Comparison of ENCODE assay signal across 15 cellular contexts in the genomic region with DNA sequence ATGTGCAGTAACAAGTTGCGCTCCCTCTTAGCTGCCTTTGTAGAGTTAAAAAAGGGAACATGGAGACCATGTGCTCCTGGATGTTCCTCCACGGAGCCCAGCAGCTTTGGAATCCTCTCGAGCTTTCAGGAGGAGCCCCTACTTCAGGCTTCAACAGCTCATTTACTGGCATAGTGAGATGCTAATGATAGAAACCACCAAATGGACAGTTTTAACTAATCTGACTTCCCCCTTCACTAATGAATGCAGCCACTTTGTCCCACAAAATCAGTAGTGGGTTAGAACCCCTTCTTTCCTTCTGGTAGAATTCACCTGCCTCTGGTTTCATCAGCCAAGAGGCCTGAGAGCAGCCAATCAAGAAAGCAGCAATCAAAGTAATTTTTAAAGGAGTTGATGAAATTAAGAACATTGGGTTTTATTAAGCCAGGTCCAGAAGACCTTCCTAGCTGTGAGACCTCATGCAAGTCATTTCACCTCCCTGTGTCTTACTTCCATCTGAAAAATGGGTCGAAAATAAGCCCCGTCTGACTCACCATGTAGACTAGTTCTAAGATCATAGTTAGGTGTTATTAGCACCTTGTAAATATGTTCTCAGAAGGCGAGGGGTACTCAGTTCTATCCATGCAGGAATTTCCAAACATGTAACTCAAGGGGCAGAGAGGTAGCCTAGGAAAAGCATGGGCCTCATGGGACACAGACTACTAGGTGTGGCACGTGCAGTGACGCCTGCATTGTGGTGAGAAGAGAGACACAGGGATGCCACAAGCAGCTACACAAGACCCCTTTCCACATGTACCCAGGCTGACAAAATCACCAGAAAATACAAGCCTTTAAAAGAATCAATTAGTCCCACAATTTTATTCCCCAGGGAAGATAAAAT.
DNase-seq lines count a peak whose midpoint lies in the region; ATAC-seq lines count a peak whose summit lies in the region.
"Had no signal": no experiment of that assay in that cellular context is flagged by ENCODE, and none has a peak within 500 bp of the region (broad histone marks: within the 10 kb centered on the region; RNA-seq: fewer than 3 reads in every experiment).

No MANE protein-coding gene starts in this region.

- no peak for DNase-seq in CD4-positive, alpha-beta memory T cell
- DNase-seq in activated CD4-positive, alpha-beta T cell treated with anti-CD3 and anti-CD28 coated beads, Interleukin-2, amount 50 U/mL, for 1 hour = peak; percentile 14
- DNase-seq in left lobe of liver (ENCODE audit: low spot score) (no peak), H4 (ENCODE audit: low spot score) (no peak)
- DNase-seq: amygdala, erythroblast, GOT3, head of caudate nucleus, left cardiac atrium, MV-4-11 had no signal

- peaks cover 49% of the 10 kb centered on the region for H3K4me1 ChIP-seq in CD4-positive, alpha-beta memory T cell (ENCODE audit: insufficient read depth, low read length)

- no peaks in the 10 kb centered on the region for H3K27me3 ChIP-seq in CD4-positive, alpha-beta memory T cell (ENCODE audit: insufficient read depth, low read length)

- H3K4me3 ChIP-seq in CD4-positive, alpha-beta memory T cell (ENCODE audit: low read length in 2 of 2) = peak overlapping the region in 1 of 2 donors; percentile 16

- no peaks in the 10 kb centered on the region for H3K9me3 ChIP-seq in CD4-positive, alpha-beta memory T cell (ENCODE audit: control insufficient read depth in 1 of 2, low read length in 2 of 2)

- POLR2A ChIA-PET in CD4-positive, alpha-beta memory T cell (lab: Charles Lee; ENCODE audit: partially characterized antibody) = interaction anchor here (1.0 to 3.3 kb wide), 15 partner anchors 12 to 235 kb away, joined by 3 to 23 read pairs (median 7); a partner anchor contains a TSS

- no peaks in the 10 kb centered on the region for H3K27me3 Mint-ChIP-seq in CD4-positive, alpha-beta memory T cell

- H3K4me1 Mint-ChIP-seq in CD4-positive, alpha-beta memory T cell = peaks cover 50 to 61% (median 56%) of the 10 kb centered on the region in 4 donors

- H3K9me3 Mint-ChIP-seq in CD4-positive, alpha-beta memory T cell = peaks cover 0 to 2% (median 0%) of the 10 kb centered on the region in 8 donors

- no peaks in the 10 kb centered on the region for H3K36me3 ChIP-seq in CD4-positive, alpha-beta memory T cell (ENCODE audit: insufficient read depth, low read length)

- CTCF ChIA-PET in CD4-positive, alpha-beta memory T cell (lab: Charles Lee; ENCODE audit: partially characterized antibody) = interaction anchor here (0.9 to 5.2 kb wide), 22 partner anchors 10 to 980 kb away, joined by 3 to 40 read pairs (median 4); a partner anchor contains a TSS

- H3K27ac Mint-ChIP-seq in CD4-positive, alpha-beta memory T cell = peak overlapping the region; percentile 85 to 98 (median 91)

- peak overlapping the region; percentile 46 for H3K27ac ChIP-seq in CD4-positive, alpha-beta memory T cell (ENCODE audit: low read depth, low read length)
- H3K27ac ChIP-seq: C4-2B had no signal

- ATAC-seq in HG02610 (IDR thresholded peaks at IDR 0.05; ENCODE audit: unreplicated experiment) (peak; percentile 38), left lobe of liver (peak; percentile 38), GM18858 (IDR thresholded peaks at IDR 0.05; ENCODE audit: unreplicated experiment) (no peak), HG03039 (IDR thresholded peaks at IDR 0.05; ENCODE audit: unreplicated experiment) (no peak), GM21526 (IDR thresholded peaks at IDR 0.05; ENCODE audit: low FRiP score, unreplicated experiment) (no peak)
- ATAC-seq: left cardiac atrium had no signal

- intact Hi-C loops in CD4-positive, alpha-beta memory T cell (cut with micrococcal nuclease) = loop anchor here (1.0 to 10.0 kb wide), 7 partner anchors 20 to 775 kb away; no protein-coding TSS in a partner anchor

- H3K4me3 Mint-ChIP-seq in CD4-positive, alpha-beta memory T cell = peak overlapping the region; percentile 57 to 90 (median 74)

- H3K36me3 Mint-ChIP-seq in CD4-positive, alpha-beta memory T cell = no peaks in the 10 kb centered on the region

Comparison
In these comparisons a context has a peak if more than half of its experiments do, and no peak if none do; other contexts are left out.
1. ATAC-seq: peak in HG02610 (single experiment) and left lobe of liver (single experiment); none in GM18858 (single experiment), HG03039 (single experiment) and GM21526 (single experiment).